19 cellular contexts compared by ENCODE assay signal in the genomic region with DNA sequence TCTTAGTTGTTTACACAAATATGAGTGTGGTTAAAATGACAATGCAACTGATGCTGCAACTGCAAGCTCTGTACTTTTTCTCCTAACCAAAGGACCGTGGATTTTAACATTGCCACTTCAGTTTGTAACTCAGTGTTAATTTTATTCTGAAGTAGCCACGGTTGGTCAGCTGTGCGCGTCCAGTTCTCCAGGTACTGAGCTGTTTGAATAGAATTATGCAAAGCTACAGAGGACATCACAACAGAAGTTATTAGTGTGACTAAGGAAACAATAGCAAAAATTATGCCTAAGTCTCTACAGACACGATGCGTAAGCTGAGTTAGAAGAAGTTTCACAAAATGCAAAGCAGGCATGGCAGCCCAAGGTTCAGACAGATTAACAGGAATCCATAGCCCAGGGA. TPM values are rescaled to one million over a fixed set of nuclear protein-coding genes. Genes with fewer than 3 reads are reported as not detected.
DNase-seq lines count a peak whose midpoint lies in the region; ATAC-seq, FAIRE-seq and TF ChIP-seq lines count a peak whose summit lies in the region.
"Had no signal": no experiment of that assay in that cellular context is flagged by ENCODE, and none has a peak within 500 bp of the region (broad histone marks: within the 10 kb centered on the region; RNA-seq: fewer than 3 reads in every experiment).

No MANE protein-coding gene starts in this region.

- H3K4me2 ChIP-seq in HepG2 (ENCODE audit: low read depth, low read length) (no peak overlapping the region), GM12878 (ENCODE audit: control insufficient read depth, insufficient read depth) (no peak overlapping the region; the same call in 1 of the 2 replicates)
- H3K4me2 ChIP-seq: BLaER1, GM23338 had no signal

- H3K4me1 ChIP-seq in HepG2 (ENCODE audit: insufficient read depth, low read length) (peaks cover 47% of the 10 kb centered on the region), right lobe of liver (no peaks in the 10 kb centered on the region), GM12878 (ENCODE audit: control insufficient read depth, insufficient read depth, low read length) (peaks cover 6% of the 10 kb centered on the region; the same call in 1 of the 2 replicates), thyroid gland (peaks cover 14 to 24% of the 10 kb centered on the region in 2 donors), ascending aorta (peaks cover 0 to 3% of the 10 kb centered on the region in 2 donors)

- BruUV-seq in HepG2 (replicated peaks; lab: Mats Ljungman, UMichigan) (no TSS peak), GM12878 (replicated peaks; lab: Mats Ljungman, UMichigan) (no TSS peak)

- POLR2A ChIA-PET in HepG2 (lab: Yijun Ruan, JAX) = no interaction called here
- POLR2A ChIA-PET in GM12878 (lab: Charles Lee) = interaction anchor here (0.6 kb wide), 1 partner anchor 10 kb away, joined by 8 read pairs; no protein-coding TSS in a partner anchor

- CTCF ChIA-PET in HepG2 (lab: Yijun Ruan, JAX; ENCODE audit: low intra/inter-chr PET ratio, low total read pairs) = no interaction called here
- CTCF ChIA-PET in GM12878 (lab: Yijun Ruan, JAX) = interaction anchor here (1.1 to 6.6 kb wide), 4 partner anchors 11 to 100 kb away, joined by 4 to 95 read pairs (median 4); no protein-coding TSS in a partner anchor

- FAIRE-seq in HepG2 (lab: Jason Lieb, UNC) (no peak), GM12878 (lab: Jason Lieb, UNC) (no peak), GM12891 (lab: Jason Lieb, UNC) (no peak)
- FAIRE-seq: GM12892, GM18507, H54 had no signal

- H3K79me2 ChIP-seq in HepG2 (ENCODE audit: insufficient read depth, low read length) (no peaks in the 10 kb centered on the region), GM12878 (ENCODE audit: control insufficient read depth, insufficient read depth, low read length) (peaks cover 5% of the 10 kb centered on the region)

- no peak for TF ChIP-seq CTCF in HepG2 (CRISPR knock-in tag; IDR thresholded peaks at IDR 0.05)
- no peak for TF ChIP-seq CTCF in right lobe of liver (IDR thresholded peaks at IDR 0.05)
- no peak for TF ChIP-seq CTCF in GM12878 (IDR thresholded peaks at IDR 0.05 in 2 of 3, conservative IDR thresholded peaks at IDR 0.05 in 1 of 3; ENCODE audit: control insufficient read depth in 2 of 3, extremely low read depth in 1 of 3, insufficient read depth in 1 of 3, low read depth in 3 of 3, low read length in 3 of 3)
- no peak for TF ChIP-seq CTCF in thyroid gland (IDR thresholded peaks at IDR 0.05)
- TF ChIP-seq CTCF in ascending aorta (IDR thresholded peaks at IDR 0.05) = no peak

- H2AFZ ChIP-seq in HepG2 (ENCODE audit: low read length) (no peak overlapping the region), GM12878 (ENCODE audit: control insufficient read depth, low read depth, low read length) (no peak overlapping the region)
- H2AFZ ChIP-seq: GM23338 had no signal

- H3K36me3 ChIP-seq in HepG2 (replicated peaks in 1 of 2; ENCODE audit: control insufficient read depth in 1 of 2, insufficient read depth in 2 of 2, low read length in 2 of 2) = no peaks in the 10 kb centered on the region
- H3K36me3 ChIP-seq in right lobe of liver = no peaks in the 10 kb centered on the region
- H3K36me3 ChIP-seq in GM12878 (ENCODE audit: control insufficient read depth in 2 of 2, insufficient read depth in 2 of 2, low read length in 1 of 2) = no peaks in the 10 kb centered on the region
- no peaks in the 10 kb centered on the region for H3K36me3 ChIP-seq in thyroid gland
- no peaks in the 10 kb centered on the region for H3K36me3 ChIP-seq in ascending aorta
- H3K36me3 ChIP-seq: BLaER1 had no signal

- intact Hi-C loops in HepG2 (cut with micrococcal nuclease; ENCODE audit: unreplicated experiment) = loop anchor here (10.0 kb wide), 2 partner anchors 100 to 400 kb away; partner anchors contain the start of gene APMAP
- intact Hi-C loops in right lobe of liver (cut with DNase I) = loop anchor here (5.0 to 10.0 kb wide), 2 partner anchors 90 to 98 kb away; no protein-coding TSS in a partner anchor
- intact Hi-C loops in GM12878 (cut with micrococcal nuclease; ENCODE audit: unreplicated experiment) = loop anchor here (5.0 kb wide), 3 partner anchors 148 to 328 kb away; partner anchors contain the start of genes ENTPD6 and PYGB
- intact Hi-C loops in thyroid gland (cut with DNase I) = loop anchor here (5.0 to 10.0 kb wide), 3 partner anchors 93 to 403 kb away; partner anchors contain the start of genes APMAP and ENTPD6
- intact Hi-C loops in ascending aorta (cut with DNase I) = loop anchor here (5.0 to 10.0 kb wide), 4 partner anchors 218 to 338 kb away; partner anchors contain the start of genes ACSS1 and NANP

- no peak for DNase-seq in HepG2 (ENCODE audit: low spot score)
- no peak for DNase-seq in right lobe of liver
- peak; percentile 92 to 93 for DNase-seq in NCI-H526 (lab: John Stamatoyannopoulos, UW)
- DNase-seq in GM12878 (ENCODE audit: low read depth, low spot score) = no peak
- DNase-seq in thyroid gland = peak; percentile 75 to 78
- DNase-seq in effector CD4-positive, alpha-beta T cell = no peak
- DNase-seq in ascending aorta (ENCODE audit: low spot score in 2 of 2) = no peak
- DNase-seq in GM12891 (ENCODE audit: insufficient read length, low spot score) = no peak
- DNase-seq: 8988T; CD4-positive, alpha-beta memory T cell; DMS 273 treated with DMSO at 0.1 percent for 48 hours; DMS53; GF-D8; HCEC 1CT had no signal

- TF ChIP-seq POLR2A in HepG2 (IDR thresholded peaks at IDR 0.05; ENCODE audit: insufficient read depth in 1 of 2, low read depth in 2 of 2, low read length in 2 of 2) = no peak
- TF ChIP-seq POLR2A in right lobe of liver (IDR thresholded peaks at IDR 0.05) = no peak
- TF ChIP-seq POLR2A in GM12878 (IDR thresholded peaks at IDR 0.05; ENCODE audit: low read depth, low read length) = no peak
- no peak for TF ChIP-seq POLR2A in thyroid gland (IDR thresholded peaks at IDR 0.05)
- TF ChIP-seq POLR2A in GM12891 (IDR thresholded peaks at IDR 0.05; ENCODE audit: low read depth, low read length) = no peak

- in situ Hi-C loops in HepG2 (cut with HindIII; ENCODE audit: extremely low pct_ligation_motif_present, low pct_unique_long_range_greater_than_20kb) (loop anchor here (5.0 kb wide), 1 partner anchor 98 kb away; no protein-coding TSS in a partner anchor), GM12878 (cut with MboI) (loop anchor here (5.0 kb wide), 1 partner anchor 98 kb away; no protein-coding TSS in a partner anchor)

- H3K9me3 ChIP-seq in HepG2 (ENCODE audit: low read length) (no peaks in the 10 kb centered on the region), right lobe of liver (no peaks in the 10 kb centered on the region), GM12878 (replicated peaks; ENCODE audit: control insufficient read depth, insufficient read depth, low read length) (no peaks in the 10 kb centered on the region), thyroid gland (no peaks in the 10 kb centered on the region), ascending aorta (no peaks in the 10 kb centered on the region)
- H3K9me3 ChIP-seq: BLaER1 had no signal

- ATAC-seq in HepG2 (no peak), right lobe of liver (no peak), GM12878 (no peak)
- ATAC-seq: GM23338 had no signal

- H3K9ac ChIP-seq in HepG2 (ENCODE audit: insufficient read depth, low read depth, low read length) (no peak overlapping the region), GM12878 (ENCODE audit: control insufficient read depth, insufficient read depth, low read length) (no peak overlapping the region)
- H3K9ac ChIP-seq: BLaER1 had no signal

- H3K4me3 ChIP-seq in HepG2 (replicated peaks in 1 of 3; ENCODE audit: insufficient read depth in 1 of 3, low read depth in 2 of 3, low read length in 3 of 3) (no peak overlapping the region), right lobe of liver (no peak overlapping the region), GM12878 (0 out of 2 replicates have a peak overlapping the region, but pooled peaks have one; percentile 15), thyroid gland (replicated peaks in 1 of 3) (no peak overlapping the region), ascending aorta (no peak overlapping the region)
- H3K4me3 ChIP-seq: BLaER1, GM23338 had no signal

- SMC1A ChIA-PET in GM12878 (lab: Charles Lee; ENCODE audit: uncharacterized antibody, unreplicated experiment) = interaction anchor here (0.8 to 8.7 kb wide), 5 partner anchors 10 to 406 kb away, joined by 3 to 53 read pairs (median 4); no protein-coding TSS in a partner anchor

- H3K27ac ChIP-seq in HepG2 (ENCODE audit: extremely low read length, insufficient read depth, low read length) = no peak overlapping the region
- H3K27ac ChIP-seq in right lobe of liver = no peak overlapping the region
- H3K27ac ChIP-seq in GM12878 (ENCODE audit: control insufficient read depth, insufficient read depth) = no peak overlapping the region
- peak overlapping the region in 1 of 3 donors; percentile 39 for H3K27ac ChIP-seq in thyroid gland
- H3K27ac ChIP-seq in ascending aorta = no peak overlapping the region
- H3K27ac ChIP-seq: BLaER1 had no signal

- H3K27me3 ChIP-seq in HepG2 (ENCODE audit: control insufficient read depth in 1 of 2, insufficient read depth in 2 of 2, low read length in 2 of 2) (no peaks in the 10 kb centered on the region), right lobe of liver (no peaks in the 10 kb centered on the region), GM12878 (replicated peaks in 1 of 2; ENCODE audit: control insufficient read depth in 2 of 2, insufficient read depth in 2 of 2, low read length in 1 of 2) (no peaks in the 10 kb centered on the region), thyroid gland (no peaks in the 10 kb centered on the region), ascending aorta (no peaks in the 10 kb centered on the region)
- H3K27me3 ChIP-seq: BLaER1 had no signal

- TF ChIP-seq RAD21 in HepG2 (CRISPR knock-in tag; IDR thresholded peaks at IDR 0.05) = no peak
- no peak for TF ChIP-seq RAD21 in GM12878 (IDR thresholded peaks at IDR 0.05; ENCODE audit: insufficient read depth, low read depth, low read length)

- no peaks in the 10 kb centered on the region for H4K20me1 ChIP-seq in HepG2 (ENCODE audit: insufficient read depth, low read length)
- no peaks in the 10 kb centered on the region for H4K20me1 ChIP-seq in GM12878 (ENCODE audit: control insufficient read depth, insufficient read depth)

- WGBS in HepG2 (ENCODE audit: low lambda C conversion rate) = 55% methylated on average over 6 of the region's 6 CpGs
- WGBS in right lobe of liver (ENCODE audit: insufficient coverage, low coverage, low lambda C conversion rate, missing lambda C conversion rate) = 93% methylated on average over 3 of the region's 6 CpGs
- WGBS in GM12878 (ENCODE audit: insufficient coverage, insufficient replicate concordance, low lambda C conversion rate, missing lambda C conversion rate) = 0% methylated on average over 6 of the region's 6 CpGs
- 34 to 41% methylated on average over 6 of the region's 6 CpGs for WGBS in thyroid gland, 2 donors

- TF ChIP-seq EP300 in HepG2 (IDR thresholded peaks at IDR 0.05; ENCODE audit: low read depth in 2 of 2, low read length in 2 of 2) (no peak), HepG2 (CRISPR knock-in tag; IDR thresholded peaks at IDR 0.05; ENCODE audit: borderline replicate concordance) (no peak), GM12878 (IDR thresholded peaks at IDR 0.05; ENCODE audit: borderline replicate concordance in 1 of 2, control insufficient read depth in 1 of 2, low read depth in 2 of 2, low read length in 2 of 2) (no peak)

- RAD21 ChIA-PET in GM12878 (lab: Charles Lee; ENCODE audit: unreplicated experiment) = interaction anchor here (0.8 to 1.9 kb wide), 3 partner anchors 13 to 84 kb away, joined by 3 to 7 read pairs (median 7); partner anchors contain the start of gene GINS1

RNA-seq across cellular contexts. Expression of gene ABHD12, which starts 4.4 kb away (rescaled TPM):
- 43.1 and 72.1 TPM in 2 replicates for total RNA-seq in HepG2 (2016; rRNA removed; fragmentation: Illumina TruSeq; extraction: Trizol)
- total RNA-seq in HepG2 (2016; cell fraction: cytosol; rRNA removed; fragmentation: Illumina TruSeq; extraction: Trizol; ENCODE audit: low read depth) = 73.1 and 89.7 TPM in 2 replicates
- 38.1 and 70.5 TPM in 2 replicates for total RNA-seq in HepG2 (2016; cell fraction: insoluble cytoplasmic fraction; rRNA removed; fragmentation: Illumina TruSeq; extraction: Trizol)
- total RNA-seq in HepG2 (2016; cell fraction: membrane; rRNA removed; fragmentation: Illumina TruSeq; extraction: Trizol) = 99.5 and 113 TPM in 2 replicates
- total RNA-seq in HepG2 (2016; cell fraction: nucleus; rRNA removed; fragmentation: Illumina TruSeq; extraction: Trizol) = 57.0 and 61.3 TPM in 2 replicates
- polyA plus RNA-seq in HepG2 (2011; rRNA removed) = 23.5 and 28.9 TPM in 2 replicates
- 29.9 and 33.0 TPM in 2 replicates for polyA plus RNA-seq in HepG2 (2011; cell fraction: cytosol; rRNA removed)
- polyA plus RNA-seq in HepG2 (2011; cell fraction: nucleus; rRNA removed) = 27.9 TPM in 2 replicates
- 51.1 and 71.7 TPM in 2 replicates for polyA plus RNA-seq in HepG2 (2012)
- 72.8 and 82.5 TPM in 2 replicates for polyA plus RNA-seq in HepG2 (2016; cell fraction: cytosol; fragmentation: Illumina TruSeq; extraction: Trizol; ENCODE audit: low read depth)
- polyA plus RNA-seq in HepG2 (2016; cell fraction: insoluble cytoplasmic fraction; fragmentation: Illumina TruSeq; extraction: Trizol; ENCODE audit: low read depth) = 45.4 and 52.7 TPM in 2 replicates
- polyA plus RNA-seq in HepG2 (2016; cell fraction: membrane; fragmentation: Illumina TruSeq; extraction: Trizol; ENCODE audit: low read depth) = 96.3 and 99.8 TPM in 2 replicates
- polyA plus RNA-seq in HepG2 (2016; cell fraction: nucleus; fragmentation: Illumina TruSeq; extraction: Trizol; ENCODE audit: insufficient read depth, low read depth) = 89.1 and 91.9 TPM in 2 replicates
- polyA minus RNA-seq in HepG2 (2011; rRNA and poly(A)+ RNA removed; ENCODE audit: low replicate concordance) = 28.9 and 42.1 TPM in 2 replicates
- 18.7 and 23.4 TPM in 2 replicates for polyA minus RNA-seq in HepG2 (2011; cell fraction: cytosol; rRNA and poly(A)+ RNA removed)
- polyA minus RNA-seq in HepG2 (2011; cell fraction: nucleus; rRNA and poly(A)+ RNA removed) = 40.6 and 42.5 TPM in 2 replicates
- 10 to 100 TPM; 16.1 to 23.6 (median 18.7) TPM for total RNA-seq in right lobe of liver
- total RNA-seq in GM12878 (2013; cell fraction: nucleolus; rRNA removed) = 30.6 and 34.6 TPM in 2 replicates
- 22.8 and 33.0 TPM in 2 replicates for total RNA-seq in GM12878 (2014; rRNA removed)
- 15.9 and 22.0 TPM in 2 replicates for total RNA-seq in GM12878 (2014; rRNA removed; fragmentation: Illumina TruSeq; extraction: Trizol)
- total RNA-seq in GM12878 (2021) = 37.1 and 42.2 TPM in 2 replicates
- polyA plus RNA-seq in GM12878 (2011; ENCODE audit: low read depth) = 28.3 TPM
- 14.2 and 16.1 TPM in 2 replicates for polyA plus RNA-seq in GM12878 (2011; rRNA removed)
- 19.5 and 21.7 TPM in 2 replicates for polyA plus RNA-seq in GM12878 (2011; cell fraction: cytosol; rRNA removed)
- polyA plus RNA-seq in GM12878 (2011; cell fraction: nucleus; rRNA removed) = 23.4 and 24.7 TPM in 2 replicates
- 28.7 and 33.4 TPM in 2 replicates for polyA plus RNA-seq in GM12878 (2012)
- polyA plus RNA-seq in GM12878 (2014; fragmentation: Illumina TruSeq; extraction: Trizol) = 19.8 and 27.6 TPM in 2 replicates
- 1 to 10 TPM; 1.5 to 4.1 TPM for polyA plus RNA-seq in GM12878 (2014; fragmentation: Nextera tagmentation; extraction: Ambion mirVana)
- polyA plus RNA-seq in GM12878 (2014; rRNA removed) = 25.7 and 28.8 TPM in 2 replicates
- polyA plus RNA-seq in GM12878 (2016; fragmentation: Nextera tagmentation; extraction: Ambion mirVana) = 10 to 100 TPM; 52.4 to 61.8 TPM
- 21.3 and 24.1 TPM in 2 replicates for polyA minus RNA-seq in GM12878 (2011; rRNA and poly(A)+ RNA removed)
- polyA minus RNA-seq in GM12878 (2011; cell fraction: cytosol; rRNA and poly(A)+ RNA removed) = 4.7 and 15.1 TPM in 2 replicates
- 13.9 and 28.6 TPM in 2 replicates for polyA minus RNA-seq in GM12878 (2011; cell fraction: nucleus; rRNA and poly(A)+ RNA removed)
- total RNA-seq in thyroid gland = 100 to 1,000 TPM; 103 to 212 (median 179) TPM
- 24.3 TPM for total RNA-seq in ascending aorta
- 29.2 TPM for polyA plus RNA-seq in GM12891 (2012; ENCODE audit: low read depth, missing spikeins)

RNA-seq across cellular contexts. Expression of gene GINS1, which starts 12.5 kb away (rescaled TPM):
- 59.9 and 74.6 TPM in 2 replicates for total RNA-seq in HepG2 (2016; rRNA removed; fragmentation: Illumina TruSeq; extraction: Trizol)
- total RNA-seq in HepG2 (2016; cell fraction: cytosol; rRNA removed; fragmentation: Illumina TruSeq; extraction: Trizol; ENCODE audit: low read depth) = 12.1 and 13.7 TPM in 2 replicates
- total RNA-seq in HepG2 (2016; cell fraction: insoluble cytoplasmic fraction; rRNA removed; fragmentation: Illumina TruSeq; extraction: Trizol) = 62.2 and 82.5 TPM in 2 replicates
- total RNA-seq in HepG2 (2016; cell fraction: membrane; rRNA removed; fragmentation: Illumina TruSeq; extraction: Trizol) = 27.4 and 32.8 TPM in 2 replicates
- total RNA-seq in HepG2 (2016; cell fraction: nucleus; rRNA removed; fragmentation: Illumina TruSeq; extraction: Trizol) = 30.1 and 33.0 TPM in 2 replicates
- 10.3 and 14.6 TPM in 2 replicates for polyA plus RNA-seq in HepG2 (2011; rRNA removed)
- polyA plus RNA-seq in HepG2 (2011; cell fraction: cytosol; rRNA removed) = 8.1 and 9.7 TPM in 2 replicates
- polyA plus RNA-seq in HepG2 (2011; cell fraction: nucleus; rRNA removed) = 5.7 and 6.6 TPM in 2 replicates
- polyA plus RNA-seq in HepG2 (2012) = 6.6 and 15.3 TPM in 2 replicates
- 3.4 and 3.7 TPM in 2 replicates for polyA plus RNA-seq in HepG2 (2016; cell fraction: cytosol; fragmentation: Illumina TruSeq; extraction: Trizol; ENCODE audit: low read depth)
- 62.2 and 68.3 TPM in 2 replicates for polyA plus RNA-seq in HepG2 (2016; cell fraction: insoluble cytoplasmic fraction; fragmentation: Illumina TruSeq; extraction: Trizol; ENCODE audit: low read depth)
- 11.0 and 11.7 TPM in 2 replicates for polyA plus RNA-seq in HepG2 (2016; cell fraction: membrane; fragmentation: Illumina TruSeq; extraction: Trizol; ENCODE audit: low read depth)
- polyA plus RNA-seq in HepG2 (2016; cell fraction: nucleus; fragmentation: Illumina TruSeq; extraction: Trizol; ENCODE audit: insufficient read depth, low read depth) = 50.8 and 54.7 TPM in 2 replicates
- 9.2 and 15.1 TPM in 2 replicates for polyA minus RNA-seq in HepG2 (2011; rRNA and poly(A)+ RNA removed; ENCODE audit: low replicate concordance)
- polyA minus RNA-seq in HepG2 (2011; cell fraction: cytosol; rRNA and poly(A)+ RNA removed) = 8.7 and 11.2 TPM in 2 replicates
- polyA minus RNA-seq in HepG2 (2011; cell fraction: nucleus; rRNA and poly(A)+ RNA removed) = 8.8 and 9.4 TPM in 2 replicates
- total RNA-seq in right lobe of liver = 1 to 10 TPM in 2 of 6 experiments, under 1 TPM in 4; 0.37 to 3.5 (median 0.76) TPM
- total RNA-seq in GM12878 (2013; cell fraction: nucleolus; rRNA removed) = 16.8 and 17.9 TPM in 2 replicates
- 31.1 and 35.3 TPM in 2 replicates for total RNA-seq in GM12878 (2014; rRNA removed)
- total RNA-seq in GM12878 (2014; rRNA removed; fragmentation: Illumina TruSeq; extraction: Trizol) = 26.1 and 29.1 TPM in 2 replicates
- 33.8 and 35.6 TPM in 2 replicates for total RNA-seq in GM12878 (2021)
- 6.9 TPM for polyA plus RNA-seq in GM12878 (2011; ENCODE audit: low read depth)
- polyA plus RNA-seq in GM12878 (2011; rRNA removed) = 34.1 and 47.5 TPM in 2 replicates
- 15.9 and 18.7 TPM in 2 replicates for polyA plus RNA-seq in GM12878 (2011; cell fraction: cytosol; rRNA removed)
- polyA plus RNA-seq in GM12878 (2011; cell fraction: nucleus; rRNA removed) = 10.0 and 15.1 TPM in 2 replicates
- polyA plus RNA-seq in GM12878 (2012) = 8.0 and 10.6 TPM in 2 replicates
- polyA plus RNA-seq in GM12878 (2014; fragmentation: Illumina TruSeq; extraction: Trizol) = 25.2 and 30.0 TPM in 2 replicates
- 10 to 100 TPM; 13.0 to 20.0 TPM for polyA plus RNA-seq in GM12878 (2014; fragmentation: Nextera tagmentation; extraction: Ambion mirVana)
- 25.3 and 29.6 TPM in 2 replicates for polyA plus RNA-seq in GM12878 (2014; rRNA removed)
- polyA plus RNA-seq in GM12878 (2016; fragmentation: Nextera tagmentation; extraction: Ambion mirVana) = 10 to 100 TPM; 40.5 to 44.6 TPM
- polyA minus RNA-seq in GM12878 (2011; rRNA and poly(A)+ RNA removed) = 16.5 and 18.3 TPM in 2 replicates
- 8.8 and 10.1 TPM in 2 replicates for polyA minus RNA-seq in GM12878 (2011; cell fraction: cytosol; rRNA and poly(A)+ RNA removed)
- 4.0 and 9.7 TPM in 2 replicates for polyA minus RNA-seq in GM12878 (2011; cell fraction: nucleus; rRNA and poly(A)+ RNA removed)
- total RNA-seq in thyroid gland = 1 to 10 TPM in 1 of 4 donors, under 1 TPM in 2, not detected in 1; 0.44 to 1.5 (median 0.89) TPM
- not detected for total RNA-seq in ascending aorta
- 7.8 TPM for polyA plus RNA-seq in GM12891 (2012; ENCODE audit: low read depth, missing spikeins)

Comparison
In these comparisons a context has a peak if more than half of its experiments do, and no peak if none do; other contexts are left out.
1. DNase-seq: peak in NCI-H526 (2 of 2) and thyroid gland (2 of 2); none in HepG2 (single experiment), right lobe of liver (0 of 3), GM12878 (single experiment), effector CD4-positive, alpha-beta T cell (single experiment), ascending aorta (0 of 2) and GM12891 (single experiment).